9 cellular contexts compared by ENCODE assay signal in genomic region chr10:35448687-35449662, GRCh38.
A peak's percentile ranks its signal among the peaks of the same experiment; 100 is the strongest.
DNase-seq lines count a peak whose midpoint lies in the region; ATAC-seq, FAIRE-seq and TF ChIP-seq lines count a peak whose summit lies in the region.
"Had no signal": no experiment of that assay in that cellular context is flagged by ENCODE, and none has a peak within 500 bp of the region (broad histone marks: within the 10 kb centered on the region; RNA-seq: fewer than 3 reads in every experiment).

No MANE protein-coding gene starts in this region.

- peaks cover 95% of the 10 kb centered on the region for H3K79me2 ChIP-seq in SK-N-SH (ENCODE audit: insufficient read depth)
- peaks cover 98% of the 10 kb centered on the region for H3K79me2 ChIP-seq in K562 (ENCODE audit: control insufficient read depth, insufficient read depth, low read length)

- in situ Hi-C loops in K562 (cut with MboI): no loop called here

- CTCF ChIA-PET in SK-N-SH (lab: Yijun Ruan, JAX) (interaction anchor here (0.9 kb wide), 1 partner anchor 16 kb away, joined by 3 read pairs; no protein-coding TSS in a partner anchor), K562 (lab: Yijun Ruan, JAX; ENCODE audit: low intra/inter-chr PET ratio) (no interaction called here)

- H3K9me2 ChIP-seq in SK-N-SH: no peaks in the 10 kb centered on the region

- peaks cover 70% of the 10 kb centered on the region for H4K20me1 ChIP-seq in SK-N-SH (ENCODE audit: insufficient read depth)
- peaks cover 28% of the 10 kb centered on the region for H4K20me1 ChIP-seq in K562 (replicated peaks; ENCODE audit: control insufficient read depth, insufficient read depth, low read length)

- no peak for TF ChIP-seq RAD21 in SK-N-SH (IDR thresholded peaks at IDR 0.05; ENCODE audit: low read length)
- TF ChIP-seq RAD21 in K562 (CRISPR knock-in tag; conservative IDR thresholded peaks at IDR 0.05 in 1 of 2, IDR thresholded peaks at IDR 0.05 in 1 of 2): no peak

- BruUV-seq in K562 (replicated peaks; lab: Mats Ljungman, UMichigan): no TSS peak

- no peak for FAIRE-seq in K562 (lab: Jason Lieb, UNC)

- DNase-seq in SK-N-SH (no peak), K562 (ENCODE audit: extremely low read depth in 1 of 4, low spot score in 3 of 4) (peak in 2 of 4 experiments; percentile 47 to 59), left lobe of liver (ENCODE audit: low spot score) (no peak), tibial artery (no peak), DMS53 treated with DMSO at 0.1 percent for 48 hours (lab: John Stamatoyannopoulos, UW; ENCODE audit: unreplicated experiment) (no peak), COLO668 (lab: John Stamatoyannopoulos, UW; ENCODE audit: unreplicated experiment) (no peak), NCI-H526 (lab: John Stamatoyannopoulos, UW) (no peak)
- DNase-seq: T-helper 9 cell had no signal

- TF ChIP-seq POLR2A in K562 (conservative IDR thresholded peaks at IDR 0.05): no peak

- no peak overlapping the region for H2AFZ ChIP-seq in SK-N-SH (ENCODE audit: low read depth)
- no peak overlapping the region for H2AFZ ChIP-seq in K562 (ENCODE audit: low read depth, low read length)

- intact Hi-C loops in K562 (cut with micrococcal nuclease): loop anchor here (5.0 kb wide), 1 partner anchor 37 kb away; no protein-coding TSS in a partner anchor
- intact Hi-C loops in tibial artery (cut with DNase I; ENCODE audit: low total_unique reads): no loop called here

- H3F3A ChIP-seq in SK-N-SH (replicated peaks; ENCODE audit: insufficient read depth): peaks cover 12% of the 10 kb centered on the region

- TF ChIP-seq CTCF in SK-N-SH (IDR thresholded peaks at IDR 0.05): no peak
- TF ChIP-seq CTCF in K562 (IDR thresholded peaks at IDR 0.05 in 2 of 3, conservative IDR thresholded peaks at IDR 0.05 in 1 of 3; ENCODE audit: insufficient read depth in 2 of 3, low read depth in 1 of 3, low read length in 3 of 3): no peak
- no peak for TF ChIP-seq CTCF in tibial artery (IDR thresholded peaks at IDR 0.05)

- H3K9me1 ChIP-seq in K562 (ENCODE audit: control insufficient read depth, insufficient read depth, low read length): peaks cover 3% of the 10 kb centered on the region

- 0 out of 2 replicates have a peak overlapping the region, but pooled peaks have one; percentile 74 for H3K4me2 ChIP-seq in SK-N-SH
- peak overlapping the region; percentile 47 for H3K4me2 ChIP-seq in K562 (ENCODE audit: insufficient read depth, low read length)

- H3K9me3 ChIP-seq in SK-N-SH: peaks cover 6% of the 10 kb centered on the region
- peaks cover 3% of the 10 kb centered on the region for H3K9me3 ChIP-seq in K562 (replicated peaks; ENCODE audit: control insufficient read depth, insufficient read depth, low read depth, low read length)
- H3K9me3 ChIP-seq in tibial artery: peaks cover 3 to 10% (median 5%) of the 10 kb centered on the region in 3 donors

- H3K4me1 ChIP-seq in SK-N-SH (ENCODE audit: control insufficient read depth in 1 of 2, insufficient read depth in 2 of 2, low read depth in 1 of 2, low read length in 1 of 2) (peaks cover 34 to 42% of the 10 kb centered on the region in 2 experiments), K562 (replicated peaks in 1 of 2; ENCODE audit: control insufficient read depth in 2 of 2, insufficient read depth in 2 of 2, low read length in 2 of 2) (peaks cover 36 to 66% of the 10 kb centered on the region in 2 experiments), tibial artery (peaks cover 0 to 75% (median 65%) of the 10 kb centered on the region in 4 donors)

- WGBS in SK-N-SH (ENCODE audit: low lambda C conversion rate): 86% methylated on average over 11 of the region's 11 CpGs
- 36% methylated on average over 6 of the region's 11 CpGs for WGBS in K562 (ENCODE audit: insufficient coverage, low coverage, missing lambda C conversion rate)

- peak overlapping the region in 1 of 2 experiments; percentile 86; a peak in 2 of 4 replicates for H3K27ac ChIP-seq in SK-N-SH (ENCODE audit: low read depth in 2 of 2, low read length in 1 of 2)
- H3K27ac ChIP-seq in K562 (ENCODE audit: extremely low read depth, low read depth, low read length): peak overlapping the region; percentile 33; the same call in 1 of the 3 replicates
- peak overlapping the region; percentile 54 to 64 for H3K27ac ChIP-seq in tibial artery

- no peak for ATAC-seq in SK-N-SH treated with all-trans-retinoic acid at 6 μM for 48 hours
- peak; percentile 58 for ATAC-seq in K562
- peak; percentile 33 for ATAC-seq in left lobe of liver

- POLR2A ChIA-PET in SK-N-SH (lab: Yijun Ruan, JAX) (no interaction called here), K562 (lab: Yijun Ruan, JAX) (interaction anchor here (0.6 to 1.1 kb wide), 5 partner anchors 8 to 436 kb away, joined by 3 to 5 read pairs (median 3); no protein-coding TSS in a partner anchor)

- H3K4me3 ChIP-seq in SK-N-SH (ENCODE audit: low read depth in 2 of 2, low read length in 1 of 2) (no peak overlapping the region), K562 (no peak overlapping the region), tibial artery (no peak overlapping the region)

- TF ChIP-seq EP300 in SK-N-SH (IDR thresholded peaks at IDR 0.05; ENCODE audit: borderline replicate concordance in 1 of 2, low read depth in 1 of 2, low read length in 1 of 2) (no peak), K562 (IDR thresholded peaks at IDR 0.05; ENCODE audit: low read length) (no peak)

- H3K9ac ChIP-seq in SK-N-SH: no peak overlapping the region
- no peak overlapping the region; a peak in 1 of 4 replicates for H3K9ac ChIP-seq in K562 (ENCODE audit: insufficient read depth in 1 of 2, low read depth in 2 of 2, low read length in 2 of 2)

- H3K27me3 ChIP-seq in SK-N-SH (ENCODE audit: insufficient read depth) (no peaks in the 10 kb centered on the region), K562 (ENCODE audit: control insufficient read depth in 2 of 2, insufficient read depth in 2 of 2, low read length in 2 of 2) (no peaks in the 10 kb centered on the region), tibial artery (no peaks in the 10 kb centered on the region)

- peaks cover 0 to 5% of the 10 kb centered on the region in 2 experiments for H3K36me3 ChIP-seq in SK-N-SH (replicated peaks in 1 of 2; ENCODE audit: control insufficient read depth in 1 of 2, insufficient read depth in 2 of 2, low read length in 1 of 2)
- no peaks in the 10 kb centered on the region; the same call in 2 of the 3 replicates for H3K36me3 ChIP-seq in K562 (ENCODE audit: control insufficient read depth, insufficient read depth, low read length)
- H3K36me3 ChIP-seq in tibial artery: no peaks in the 10 kb centered on the region

TF ChIP-seq in SK-N-SH, 30 proteins besides CTCF, POLR2A, EP300 and RAD21:
- TF ChIP-seq TAF1 (IDR thresholded peaks at IDR 0.05; ENCODE audit: borderline replicate concordance, low read depth, low read length): no peak
- TF ChIP-seq RFX5 (IDR thresholded peaks at IDR 0.05; ENCODE audit: low read length): no peak
- TF ChIP-seq NFIC (IDR thresholded peaks at IDR 0.05; ENCODE audit: borderline replicate concordance): no peak

TF ChIP-seq in SK-N-SH treated with all-trans-retinoic acid at 6 μM for 48 hours, 23 proteins besides CTCF, POLR2A, EP300 and RAD21 (continues in another document):
- TF ChIP-seq ZNF565 (CRISPR knock-in tag; conservative IDR thresholded peaks at IDR 0.05; ENCODE audit: low read depth) (no peak), TSHZ2 (CRISPR knock-in tag; IDR thresholded peaks at IDR 0.05) (no peak), TCF4 (CRISPR knock-in tag; IDR thresholded peaks at IDR 0.05; ENCODE audit: borderline replicate concordance) (no peak)

TF ChIP-seq in K562, 482 proteins besides CTCF, POLR2A, EP300 and RAD21 (continues in another document):
- TF ChIP-seq ZBTB26 (CRISPR knock-in tag; IDR thresholded peaks at IDR 0.05) (0 out of 2 replicates have a peak, but pooled peaks have one; percentile 11), ESRRA (IDR thresholded peaks at IDR 0.05; ENCODE audit: borderline replicate concordance, low read depth) (no peak), EHMT2 (IDR thresholded peaks at IDR 0.05) (peak; percentile 16; the same call in 1 of the 2 replicates), FOXK1 (CRISPR knock-in tag; IDR thresholded peaks at IDR 0.05; ENCODE audit: borderline replicate concordance) (peak; percentile 40; the same call in 1 of the 2 replicates), SPI1 (IDR thresholded peaks at IDR 0.05; ENCODE audit: borderline replicate concordance, low read depth, low read length) (peak; percentile 33; the same call in 1 of the 2 replicates), ID3 (CRISPR knock-in tag; IDR thresholded peaks at IDR 0.05) (no peak), ID3 (tag; IDR thresholded peaks at IDR 0.05) (no peak), ELF4 (CRISPR knock-in tag; IDR thresholded peaks at IDR 0.05) (0 out of 2 replicates have a peak, but pooled peaks have one; percentile 33), YY1 (IDR thresholded peaks at IDR 0.05; ENCODE audit: borderline replicate concordance in 1 of 3, control insufficient read depth in 1 of 3, extremely low read depth in 1 of 3, insufficient read depth in 3 of 3, insufficient read length in 1 of 3, insufficient replicate concordance in 2 of 3, low read depth in 1 of 3, low read length in 2 of 3) (peak in 1 of 3 experiments; percentile 29), RBBP5 (IDR thresholded peaks at IDR 0.05; ENCODE audit: borderline replicate concordance, insufficient read depth, low read length, poor library complexity, severe bottlenecking) (peak; percentile 20), GABPB2 (CRISPR knock-in tag; conservative IDR thresholded peaks at IDR 0.05) (no peak), MEIS2 (IDR thresholded peaks at IDR 0.05; ENCODE audit: partially characterized antibody) (peak; percentile 21)

Comparison
In these comparisons a context has a peak if more than half of its experiments do, and no peak if none do; other contexts are left out.
1. Of the 27 proteins assayed by ChIP-seq in both K562 and SK-N-SH: peak only in K562: NFIC; only in SK-N-SH: none; in both: none; in neither: 25; mixed calls (peak in some experiments, not most) for 1.